ENCODE assay signal across 1 cellular context in genomic region chr19:58548859-58549663, GRCh38.
A peak's percentile ranks its signal among the peaks of the same experiment; 100 is the strongest.
TF ChIP-seq lines count a peak whose summit lies in the region.

No MANE protein-coding gene starts in this region.

TF ChIP-seq in H1, 55 proteins besides CTCF, POLR2A, EP300 and RAD21:
- TF ChIP-seq ATF3 (IDR thresholded peaks at IDR 0.05; ENCODE audit: insufficient read depth, low read depth, low read length), result no peak
- TF ChIP-seq TCF12 (IDR thresholded peaks at IDR 0.05; ENCODE audit: low read depth, low read length), result no peak
- peak; percentile 46 for TF ChIP-seq POLR2AphosphoS5 (IDR thresholded peaks at IDR 0.05; ENCODE audit: low read depth, low read length)
